ENCODE assay signal across 8 cellular contexts in genomic region chr3:128878556-128879124, GRCh38. TPM values are rescaled to one million over a fixed set of nuclear protein-coding genes. Genes with fewer than 3 reads are reported as not detected.
DNase-seq lines count a peak whose midpoint lies in the region; ATAC-seq, FAIRE-seq and TF ChIP-seq lines count a peak whose summit lies in the region.

No MANE protein-coding gene starts in this region.

- DNase-seq in AG04449 (ENCODE audit: low read depth, low spot score) (peak; percentile 10), RCC 7860 (ENCODE audit: low spot score) (peak; percentile 64), cerebellum (ENCODE audit: low spot score) (peak; percentile 20), left colon (peak; percentile 27 to 41)
- DNase-seq in stimulated activated CD8-positive, alpha-beta memory T cell treated with anti-CD3 and anti-CD28 coated beads, Interleukin-4, amount 100 ng/mL, for 48 hours = peak; percentile 30
- DNase-seq in central memory CD4-positive, alpha-beta T cell = no peak

- no peak for TF ChIP-seq CTCF in AG04449 (IDR thresholded peaks at IDR 0.05; ENCODE audit: insufficient read depth, low read length, missing control alignments)

- POLR2A ChIA-PET in AG04449 (lab: Yijun Ruan, JAX) = interaction anchor here (0.6 to 3.1 kb wide), 7 partner anchors 18 to 231 kb away, joined by 3 to 17 read pairs (median 3); no protein-coding TSS in a partner anchor

- H3K4me3 ChIP-seq in AG04449 (ENCODE audit: low read depth, low read length) = peak overlapping the region; percentile 89
- H3K4me3 ChIP-seq in GM08714 (ENCODE audit: low read length) = peak overlapping the region; percentile 92

- intact Hi-C loops in left colon (cut with DNase I, micrococcal nuclease) = no loop called here

- no peak for FAIRE-seq in RCC 7860 (lab: Jason Lieb, UNC)

- ATAC-seq in HG03139 (IDR thresholded peaks at IDR 0.05; ENCODE audit: unreplicated experiment) = peak; percentile 12
- ATAC-seq in left colon = peak; percentile 66

- CTCF ChIA-PET in AG04449 (lab: Yijun Ruan, JAX) = interaction anchor here (1.0 to 4.8 kb wide), 7 partner anchors 32 to 261 kb away, joined by 3 to 29 read pairs (median 5); no protein-coding TSS in a partner anchor

RNA-seq across cellular contexts. Expression of gene ACAD9, which starts 0.8 kb away (rescaled TPM):
- total RNA-seq in cerebellum (39.3 TPM), left colon (10 to 100 TPM; 33.0 to 44.8 TPM)
